In the genomic region with DNA sequence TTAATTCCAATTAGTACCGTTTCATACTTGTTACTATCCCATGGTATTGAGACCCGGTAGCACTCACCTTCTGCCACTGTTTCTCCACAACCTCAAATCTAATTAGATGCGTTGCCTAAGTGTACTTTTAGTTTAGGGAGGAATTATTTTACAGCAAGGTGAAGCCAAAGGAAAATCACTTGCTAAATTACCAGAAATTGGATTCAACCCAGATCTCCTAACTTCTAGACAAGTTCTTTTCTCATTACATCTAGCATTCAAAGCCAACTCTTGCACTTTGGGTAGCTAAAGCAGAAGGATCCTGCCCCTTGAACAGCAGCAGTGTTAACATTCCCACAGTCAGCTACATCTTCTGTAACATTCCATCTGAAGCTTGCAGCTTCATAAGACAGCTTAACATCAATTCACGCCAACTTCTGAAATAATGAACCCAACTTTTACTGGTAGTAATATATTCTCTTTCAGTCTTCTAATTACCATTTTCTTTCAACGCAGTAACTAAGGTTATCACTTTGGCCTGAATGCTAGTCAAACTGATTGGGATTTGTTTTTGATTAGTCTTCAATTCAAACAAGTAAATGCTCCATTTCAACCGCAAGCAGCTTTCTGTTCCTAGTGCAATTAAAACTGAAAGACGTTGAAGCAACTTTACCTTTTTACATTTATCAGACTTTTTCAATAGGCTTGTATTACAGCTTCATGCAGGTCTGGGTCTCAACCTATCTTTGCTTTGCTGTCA, we compare ENCODE assay signal across 8 cellular contexts. TPM values are rescaled to one million over a fixed set of nuclear protein-coding genes. Genes with fewer than 3 reads are reported as not detected.
DNase-seq lines count a peak whose midpoint lies in the region; ATAC-seq, FAIRE-seq and TF ChIP-seq lines count a peak whose summit lies in the region.

No MANE protein-coding gene starts in this region.

- CTCF ChIA-PET in K562 (lab: Yijun Ruan, JAX; ENCODE audit: low intra/inter-chr PET ratio), result no interaction called here

- H3K27me3 ChIP-seq in GM06990 (replicated peaks; ENCODE audit: control insufficient read depth, insufficient read depth, low read length), result no peaks in the 10 kb centered on the region
- H3K27me3 ChIP-seq in K562 (ENCODE audit: control insufficient read depth in 2 of 2, insufficient read depth in 2 of 2, low read length in 2 of 2), result no peaks in the 10 kb centered on the region
- no peaks in the 10 kb centered on the region for H3K27me3 ChIP-seq in lung (ENCODE audit: control insufficient read depth, insufficient read depth)
- H3K27me3 ChIP-seq in vagina, result no peaks in the 10 kb centered on the region

- no peaks in the 10 kb centered on the region for H3K9me3 ChIP-seq in K562 (replicated peaks; ENCODE audit: control insufficient read depth, insufficient read depth, low read depth, low read length)
- H3K9me3 ChIP-seq in lung (ENCODE audit: control insufficient read depth in 2 of 2, insufficient read depth in 1 of 2, low read length in 1 of 2), result no peaks in the 10 kb centered on the region
- H3K9me3 ChIP-seq in vagina, result no peaks in the 10 kb centered on the region

- H3K4me1 ChIP-seq in K562 (replicated peaks in 1 of 2; ENCODE audit: control insufficient read depth in 2 of 2, insufficient read depth in 2 of 2, low read length in 2 of 2), result peaks cover 6 to 15% of the 10 kb centered on the region in 2 experiments; a peak in 4 of 5 replicates
- H3K4me1 ChIP-seq in lung (ENCODE audit: control insufficient read depth in 2 of 2, insufficient read depth in 2 of 2, low read length in 2 of 2), result peaks cover 1 to 4% of the 10 kb centered on the region in 2 donors
- peaks cover 44% of the 10 kb centered on the region for H3K4me1 ChIP-seq in vagina

- no peaks in the 10 kb centered on the region for H3K27me3 Mint-ChIP-seq in IgD-negative memory B cell

- H3K27ac ChIP-seq in K562 (ENCODE audit: extremely low read depth, low read depth, low read length), result peak overlapping the region; percentile 97
- H3K27ac ChIP-seq in lung (ENCODE audit: low read depth in 1 of 2, low read length in 1 of 2), result peak overlapping the region; percentile 89 to 100
- peak overlapping the region; percentile 97 for H3K27ac ChIP-seq in vagina

- peak overlapping the region; percentile 92 to 99 (median 96) for H3K4me3 Mint-ChIP-seq in IgD-negative memory B cell

- BruUV-seq in K562 (replicated peaks; lab: Mats Ljungman, UMichigan), result no TSS peak

- intact Hi-C loops in K562 (cut with micrococcal nuclease) (no loop called here), vagina (cut with DNase I) (no loop called here)

- FAIRE-seq in K562 (lab: Jason Lieb, UNC) (peak; percentile 23), urothelium cell line (lab: Jason Lieb, UNC) (no peak)

- peaks cover 78% of the 10 kb centered on the region for H3K79me2 ChIP-seq in K562 (ENCODE audit: control insufficient read depth, insufficient read depth, low read length)

- ATAC-seq in K562 (peak; percentile 11), lung (ENCODE audit: insufficient read depth, low FRiP score) (no peak)

- POLR2A ChIA-PET in K562 (lab: Yijun Ruan, JAX), result interaction anchor here (0.7 to 3.9 kb wide), 5 partner anchors 8 to 326 kb away, joined by 3 to 39 read pairs (median 3); partner anchors contain the start of genes COPS4 and THAP9

- WGBS in K562 (ENCODE audit: insufficient coverage, low coverage, missing lambda C conversion rate), result 8% methylated on average over 7 of the region's 7 CpGs
- 37 to 43% methylated on average over 7 of the region's 7 CpGs for whole genome bisulfite sequencing in lung, 2 donors

- peak overlapping the region; percentile 65 for H3K4me3 ChIP-seq in GM06990 (replicated peaks; ENCODE audit: low read depth, low read length)
- peak overlapping the region; percentile 96 for H3K4me3 ChIP-seq in K562
- peak overlapping the region; percentile 96 for H3K4me3 ChIP-seq in lung
- H3K4me3 ChIP-seq in vagina, result peak overlapping the region; percentile 87

- H3K9me3 Mint-ChIP-seq in IgD-negative memory B cell, result no peaks in the 10 kb centered on the region

- H3K27ac Mint-ChIP-seq in IgD-negative memory B cell, result peak overlapping the region; percentile 95 to 98 (median 97)

- in situ Hi-C loops in K562 (cut with MboI), result no loop called here

- TF ChIP-seq POLR2A in K562 (conservative IDR thresholded peaks at IDR 0.05) (no peak), vagina (IDR thresholded peaks at IDR 0.05) (no peak)

- H3K36me3 Mint-ChIP-seq in IgD-negative memory B cell, result peaks cover 6% of the 10 kb centered on the region

- TF ChIP-seq EP300 in K562 (IDR thresholded peaks at IDR 0.05; ENCODE audit: low read length), result no peak

- no peaks in the 10 kb centered on the region for H3K9me1 ChIP-seq in K562 (ENCODE audit: control insufficient read depth, insufficient read depth, low read length)

- 0 out of 2 replicates have a peak, but pooled peaks cover 2% of the 10 kb centered on the region for H4K20me1 ChIP-seq in K562 (replicated peaks; ENCODE audit: control insufficient read depth, insufficient read depth, low read length)

- DNase-seq in GM06990 (ENCODE audit: extremely low read depth, insufficient read length), result no peak
- DNase-seq in K562 (ENCODE audit: extremely low read depth in 1 of 4, low spot score in 3 of 4), result no peak
- no peak for DNase-seq in lung (ENCODE audit: low spot score)
- no peak for DNase-seq in vagina (ENCODE audit: extremely low spot score in 2 of 2)
- no peak for DNase-seq in NOMO-1 treated with DMSO at 0.1 percent for 48 hours (lab: John Stamatoyannopoulos, UW; ENCODE audit: unreplicated experiment)
- DNase-seq in urothelium cell line (ENCODE audit: low spot score), result no peak
- DNase-seq in midbrain (lab: John Stamatoyannopoulos, UW), result no peak

- peak overlapping the region in 1 of 2 experiments; percentile 99; a peak in 2 of 4 replicates for H3K9ac ChIP-seq in K562 (ENCODE audit: insufficient read depth in 1 of 2, low read depth in 2 of 2, low read length in 2 of 2)

- no peak for TF ChIP-seq RAD21 in K562 (CRISPR knock-in tag; conservative IDR thresholded peaks at IDR 0.05 in 1 of 2, IDR thresholded peaks at IDR 0.05 in 1 of 2)

- H3K36me3 ChIP-seq in GM06990 (ENCODE audit: control insufficient read depth, insufficient read depth, low read length), result no peaks in the 10 kb centered on the region; the same call in none of the 2 replicates
- peaks cover 51% of the 10 kb centered on the region for H3K36me3 ChIP-seq in K562 (ENCODE audit: control insufficient read depth, insufficient read depth, low read length)
- H3K36me3 ChIP-seq in lung (ENCODE audit: control insufficient read depth in 2 of 2, insufficient read depth in 2 of 2, low read length in 2 of 2), result peaks cover 6 to 10% of the 10 kb centered on the region in 2 donors
- H3K36me3 ChIP-seq in vagina, result peaks cover 0 to 20% of the 10 kb centered on the region in 2 donors

- peaks cover 13 to 31% (median 29%) of the 10 kb centered on the region in 3 donors for H3K4me1 Mint-ChIP-seq in IgD-negative memory B cell

- TF ChIP-seq CTCF in GM06990 (IDR thresholded peaks at IDR 0.05; ENCODE audit: insufficient read depth, low read length, poor library complexity, severe bottlenecking) (no peak), K562 (IDR thresholded peaks at IDR 0.05 in 2 of 3, conservative IDR thresholded peaks at IDR 0.05 in 1 of 3; ENCODE audit: insufficient read depth in 2 of 3, low read depth in 1 of 3, low read length in 3 of 3) (no peak), lung (IDR thresholded peaks at IDR 0.05; ENCODE audit: control extremely low read depth, extremely low read depth) (no peak), vagina (IDR thresholded peaks at IDR 0.05) (no peak)

- H2AFZ ChIP-seq in K562 (ENCODE audit: low read depth, low read length), result peak overlapping the region; percentile 95

- H3K4me2 ChIP-seq in K562 (ENCODE audit: insufficient read depth, low read length), result peak overlapping the region; percentile 92

RNA-seq across cellular contexts. Expression of gene SEC31A, which starts 0.9 kb away (rescaled TPM):
- polyA plus RNA-seq in IgD-negative memory B cell (102 TPM), K562 (2011; rRNA removed) (224 and 255 TPM in 2 replicates), K562 (2014; fragmentation: Illumina TruSeq; extraction: Trizol) (186 and 241 TPM in 2 replicates), K562 (2014; fragmentation: Nextera tagmentation; extraction: Ambion mirVana) (100 to 1,000 TPM; 106 to 142 TPM), K562 (2014; rRNA removed) (117 and 131 TPM in 2 replicates), lung (100 to 1,000 TPM in 1 of 2 donors, 10 to 100 TPM in 1; 83.7 to 124 TPM)
- total RNA-seq in K562 (2011; cell fraction: chromatin; rRNA removed; ENCODE audit: low replicate concordance), result 324 and 746 TPM in 2 replicates
- total RNA-seq in K562 (2011; cell fraction: nucleolus; rRNA removed), result 168 and 207 TPM in 2 replicates
- 327 and 417 TPM in 2 replicates for total RNA-seq in K562 (2011; cell fraction: nucleoplasm; rRNA removed)
- total RNA-seq in K562 (2014; rRNA removed) (78.9 and 96.2 TPM in 2 replicates), K562 (2014; rRNA removed; fragmentation: Illumina TruSeq; extraction: Trizol) (177 and 187 TPM in 2 replicates), K562 (2015; rRNA removed; fragmentation: Illumina TruSeq; extraction: Trizol) (176 and 190 TPM in 2 replicates), K562 (2021) (173 and 174 TPM in 2 replicates), lung (100 to 1,000 TPM; 175 to 244 TPM), vagina (133 TPM)
- 176 and 205 TPM in 2 replicates for polyA plus RNA-seq in K562 (2011; cell fraction: cytosol; rRNA removed)
- 129 and 192 TPM in 2 replicates for polyA plus RNA-seq in K562 (2011; cell fraction: nucleus; rRNA removed)
- 136 and 141 TPM in 2 replicates for polyA plus RNA-seq in K562 (2012)
- 343 and 404 TPM in 2 replicates for polyA minus RNA-seq in K562 (2011; rRNA and poly(A)+ RNA removed)
- polyA minus RNA-seq in K562 (2011; cell fraction: cytosol; rRNA and poly(A)+ RNA removed), result 116 and 145 TPM in 2 replicates
- polyA minus RNA-seq in K562 (2011; cell fraction: nucleus; rRNA and poly(A)+ RNA removed), result 131 and 236 TPM in 2 replicates

RNA-seq across cellular contexts. Expression of gene THAP9, which starts 8.6 kb away (rescaled TPM):
- polyA plus RNA-seq in IgD-negative memory B cell (2.0 TPM), K562 (2011; rRNA removed) (6.0 and 6.9 TPM in 2 replicates), K562 (2014; fragmentation: Illumina TruSeq; extraction: Trizol) (3.7 and 3.8 TPM in 2 replicates), K562 (2014; fragmentation: Nextera tagmentation; extraction: Ambion mirVana) (1 to 10 TPM; 4.8 to 5.6 TPM), K562 (2014; rRNA removed) (3.4 and 5.4 TPM in 2 replicates), lung (1 to 10 TPM; 2.0 to 2.1 TPM)
- total RNA-seq in K562 (2011; cell fraction: chromatin; rRNA removed; ENCODE audit: low replicate concordance), result 6.4 and 16.1 TPM in 2 replicates
- 6.0 and 6.2 TPM in 2 replicates for total RNA-seq in K562 (2011; cell fraction: nucleolus; rRNA removed)
- total RNA-seq in K562 (2011; cell fraction: nucleoplasm; rRNA removed), result 3.9 and 6.7 TPM in 2 replicates
- total RNA-seq in K562 (2014; rRNA removed) (3.4 and 4.7 TPM in 2 replicates), K562 (2014; rRNA removed; fragmentation: Illumina TruSeq; extraction: Trizol) (5.8 and 6.6 TPM in 2 replicates), K562 (2015; rRNA removed; fragmentation: Illumina TruSeq; extraction: Trizol) (5.8 and 7.0 TPM in 2 replicates), K562 (2021) (4.5 and 5.4 TPM in 2 replicates), lung (10 to 100 TPM in 1 of 2 donors, 1 to 10 TPM in 1; 4.1 to 13.6 TPM), vagina (4.2 TPM)
- polyA plus RNA-seq in K562 (2011; cell fraction: cytosol; rRNA removed), result 1.1 and 1.6 TPM in 2 replicates
- 6.2 and 6.5 TPM in 2 replicates for polyA plus RNA-seq in K562 (2011; cell fraction: nucleus; rRNA removed)
- polyA plus RNA-seq in K562 (2012), result 2.8 and 4.0 TPM in 2 replicates
- polyA minus RNA-seq in K562 (2011; rRNA and poly(A)+ RNA removed), result 9.3 and 10.3 TPM in 2 replicates
- polyA minus RNA-seq in K562 (2011; cell fraction: cytosol; rRNA and poly(A)+ RNA removed), result 2.6 and 5.6 TPM in 2 replicates
- polyA minus RNA-seq in K562 (2011; cell fraction: nucleus; rRNA and poly(A)+ RNA removed), result 4.8 and 9.4 TPM in 2 replicates
